In genomic region chr9:35828716-35829083, GRCh38 we compare ENCODE assay signal across 8 cellular contexts. TPM values are rescaled to one million over a fixed set of nuclear protein-coding genes. Genes with fewer than 3 reads are reported as not detected.
DNase-seq lines count a peak whose midpoint lies in the region; ATAC-seq and TF ChIP-seq lines count a peak whose summit lies in the region.

A gene with protein sequence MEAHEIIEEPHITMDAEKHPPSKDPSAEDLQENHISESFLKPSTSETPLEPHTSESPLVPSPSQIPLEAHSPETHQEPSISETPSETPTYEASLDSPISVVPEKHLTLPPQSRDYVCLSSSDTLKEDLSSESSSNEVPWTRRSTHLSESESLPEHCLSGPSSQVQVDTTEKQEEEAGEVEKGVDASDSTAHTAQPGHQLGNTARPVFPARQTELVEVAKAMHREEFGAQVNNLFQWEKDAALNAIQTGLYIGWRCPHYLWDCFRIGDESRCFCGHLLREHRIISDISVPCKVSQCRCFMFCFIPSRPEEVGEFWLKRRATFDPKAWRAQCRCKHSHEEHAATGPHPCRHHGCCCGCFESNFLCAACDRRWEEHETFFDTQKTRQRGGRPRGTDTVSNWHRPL (minus strand): TSS chr9:35828732. CDS start chr9:35826161, 2,571 bp downstream.

- WGBS in adrenal gland, 4 donors = 0 to 3% (median 2%) methylated on average over 17 to 21 of the region's 21 CpGs

- peak within 1 kb of the TSS; percentile 63 for H3K4me3 ChIP-seq in Jurkat, Clone E6-1 (ENCODE audit: low read length)
- H3K4me3 ChIP-seq in adrenal gland = peak within 1 kb of the TSS; percentile 39 to 98 (median 50)

- no peaks in the 10 kb centered on the region for H3K9me3 ChIP-seq in adrenal gland (replicated peaks in 1 of 3)

- H3K4me3 Mint-ChIP-seq in stimulated activated naive B cell treated with anti-CD40 and anti-IgM and Interleukin-4, amounts not matched to agents 10 μg/mL and 1 μg/mL and 100 μg/mL, for 72 hours = peak within 1 kb of the TSS; percentile 90 to 97

- peak within 1 kb of the TSS; percentile 93 for H3K27ac Mint-ChIP-seq in stimulated activated naive B cell treated with anti-CD40 and anti-IgM and Interleukin-4, amounts not matched to agents 10 μg/mL and 1 μg/mL and 100 μg/mL, for 72 hours

- TF ChIP-seq POLR2A in adrenal gland (IDR thresholded peaks at IDR 0.05) = no peak

- H3K36me3 ChIP-seq in adrenal gland (replicated peaks in 1 of 2) = no peaks in the 10 kb centered on the region

- intact Hi-C loops in adrenal gland (cut with DNase I) = loop anchor here (5.0 kb wide), 2 partner anchors 36 to 49 kb away; partner anchors contain the start of gene NPR2 (in 1 of the 2)

- no peaks in the 10 kb centered on the region for H3K27me3 Mint-ChIP-seq in stimulated activated naive B cell treated with anti-CD40 and anti-IgM and Interleukin-4, amounts not matched to agents 10 μg/mL and 1 μg/mL and 100 μg/mL, for 72 hours

- no peaks in the 10 kb centered on the region for H3K27me3 ChIP-seq in adrenal gland

- no peak for TF ChIP-seq CTCF in adrenal gland (IDR thresholded peaks at IDR 0.05)
- no peak for TF ChIP-seq CTCF in GM10266 (IDR thresholded peaks at IDR 0.05; ENCODE audit: control insufficient read depth, insufficient read depth, low read depth, missing control alignments)

- peaks cover 25 to 33% of the 10 kb centered on the region in 2 donors for H3K4me1 ChIP-seq in adrenal gland (replicated peaks in 1 of 2)

- peak within 1 kb of the TSS; percentile 48 to 99 (median 93) for H3K27ac ChIP-seq in adrenal gland

- no peaks in the 10 kb centered on the region for H3K9me3 Mint-ChIP-seq in stimulated activated naive B cell treated with anti-CD40 and anti-IgM and Interleukin-4, amounts not matched to agents 10 μg/mL and 1 μg/mL and 100 μg/mL, for 72 hours

- ATAC-seq in GM18511 (IDR thresholded peaks at IDR 0.05; ENCODE audit: unreplicated experiment) (peak; percentile 5), GM21367 (IDR thresholded peaks at IDR 0.05; ENCODE audit: unreplicated experiment) (no peak)
- peak; percentile 6 to 13 for ATAC-seq in stimulated activated naive B cell treated with anti-CD40 and anti-IgM and Interleukin-4, amounts not matched to agents 10 μg/mL and 1 μg/mL and 100 μg/mL, for 72 hours (replicated peaks)

- peaks cover 32 to 53% of the 10 kb centered on the region in 2 donors for H3K4me1 Mint-ChIP-seq in stimulated activated naive B cell treated with anti-CD40 and anti-IgM and Interleukin-4, amounts not matched to agents 10 μg/mL and 1 μg/mL and 100 μg/mL, for 72 hours

- no peak for DNase-seq in Jurkat, Clone E6-1 (ENCODE audit: low read depth, low spot score)
- DNase-seq in adrenal gland = peak in 2 of 7 donors; percentile 46 to 76
- DNase-seq in kidney tubule cell (ENCODE audit: low spot score) = peak; percentile 3
- DNase-seq in stimulated activated naive B cell treated with anti-CD40 and anti-IgM and Interleukin-4, amounts not matched to agents 10 μg/mL and 1 μg/mL and 100 μg/mL, for 72 hours = no peak
- DNase-seq in SIG-M5 treated with dmso at 0.1 percent for 504 hours (lab: John Stamatoyannopoulos, UW; ENCODE audit: unreplicated experiment) = no peak
- DNase-seq in GM10266 (ENCODE audit: extremely low spot score) = no peak

- no peaks in the 10 kb centered on the region for H3K36me3 Mint-ChIP-seq in stimulated activated naive B cell treated with anti-CD40 and anti-IgM and Interleukin-4, amounts not matched to agents 10 μg/mL and 1 μg/mL and 100 μg/mL, for 72 hours

RNA-seq across cellular contexts. Expression of the gene that starts here (rescaled TPM):
- not detected for polyA plus RNA-seq in Jurkat, Clone E6-1 (2012; ENCODE audit: insufficient read depth, insufficient read length)
- under 1 TPM in 1 of 8 donors, not detected in 7; 0.22 TPM for total RNA-seq in adrenal gland
- under 1 TPM in 2 of 3 donors, not detected in 1; 0.07 to 0.16 TPM for polyA plus RNA-seq in adrenal gland
